Comparison of ENCODE assay signal across 2 cellular contexts in the genomic region with DNA sequence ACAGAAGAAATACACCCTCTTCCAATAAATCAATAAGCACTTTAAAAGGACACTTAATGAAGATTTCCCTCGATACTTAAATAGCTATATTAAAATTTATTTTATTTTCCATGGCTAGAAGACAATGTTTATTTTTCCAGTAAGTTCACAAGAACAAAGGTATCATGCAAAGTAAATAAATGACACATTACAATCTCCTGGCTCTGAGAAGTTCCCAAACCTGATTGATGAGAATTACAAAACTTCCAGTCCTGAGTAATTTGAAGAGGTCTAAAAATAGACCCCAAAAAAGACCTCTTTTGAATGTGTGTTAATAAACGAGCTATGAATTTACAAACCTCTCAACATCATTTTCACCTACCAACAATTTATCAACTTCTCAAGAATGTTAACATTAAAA.
TF ChIP-seq lines count a peak whose summit lies in the region.

No MANE protein-coding gene starts in this region.

TF ChIP-seq in GM12878, 131 proteins besides CTCF, POLR2A, EP300 and RAD21:
- TF ChIP-seq CEBPB (IDR thresholded peaks at IDR 0.05; ENCODE audit: borderline replicate concordance in 1 of 2, low read depth in 2 of 2, low read length in 2 of 2) (no peak), ZBTB33 (IDR thresholded peaks at IDR 0.05) (no peak), KLF5 (IDR thresholded peaks at IDR 0.05; ENCODE audit: partially characterized antibody) (no peak), CHD4 (IDR thresholded peaks at IDR 0.05) (no peak), MAX (IDR thresholded peaks at IDR 0.05; ENCODE audit: low read depth, low read length) (no peak), WRNIP1 (IDR thresholded peaks at IDR 0.05; ENCODE audit: borderline replicate concordance, low read depth, low read length) (no peak), ESRRA (IDR thresholded peaks at IDR 0.05; ENCODE audit: low read length) (no peak), RCOR1 (conservative IDR thresholded peaks at IDR 0.05; ENCODE audit: low read depth, low read length) (no peak), MYC (IDR thresholded peaks at IDR 0.05; ENCODE audit: insufficient read depth, insufficient read length, insufficient replicate concordance, low read length, severe bottlenecking) (no peak)
- TF ChIP-seq, protein P1, sequence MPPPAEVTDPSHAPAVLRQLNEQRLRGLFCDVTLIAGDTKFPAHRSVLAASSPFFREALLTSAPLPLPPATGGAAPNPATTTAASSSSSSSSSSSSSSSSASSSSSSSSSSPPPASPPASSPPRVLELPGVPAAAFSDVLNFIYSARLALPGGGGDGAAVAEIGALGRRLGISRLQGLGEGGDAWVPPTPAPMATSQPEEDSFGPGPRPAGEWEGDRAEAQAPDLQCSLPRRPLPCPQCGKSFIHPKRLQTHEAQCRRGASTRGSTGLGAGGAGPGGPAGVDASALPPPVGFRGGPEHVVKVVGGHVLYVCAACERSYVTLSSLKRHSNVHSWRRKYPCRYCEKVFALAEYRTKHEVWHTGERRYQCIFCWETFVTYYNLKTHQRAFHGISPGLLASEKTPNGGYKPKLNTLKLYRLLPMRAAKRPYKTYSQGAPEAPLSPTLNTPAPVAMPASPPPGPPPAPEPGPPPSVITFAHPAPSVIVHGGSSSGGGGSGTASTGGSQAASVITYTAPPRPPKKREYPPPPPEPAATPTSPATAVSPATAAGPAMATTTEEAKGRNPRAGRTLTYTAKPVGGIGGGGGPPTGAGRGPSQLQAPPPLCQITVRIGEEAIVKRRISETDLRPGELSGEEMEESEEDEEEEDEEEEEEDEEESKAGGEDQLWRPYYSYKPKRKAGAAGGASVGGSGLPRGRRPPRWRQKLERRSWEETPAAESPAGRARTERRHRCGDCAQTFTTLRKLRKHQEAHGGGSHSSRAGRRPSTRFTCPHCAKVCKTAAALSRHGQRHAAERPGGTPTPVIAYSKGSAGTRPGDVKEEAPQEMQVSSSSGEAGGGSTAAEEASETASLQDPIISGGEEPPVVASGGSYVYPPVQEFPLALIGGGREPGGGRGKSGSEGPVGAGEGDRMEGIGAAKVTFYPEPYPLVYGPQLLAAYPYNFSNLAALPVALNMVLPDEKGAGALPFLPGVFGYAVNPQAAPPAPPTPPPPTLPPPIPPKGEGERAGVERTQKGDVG (CRISPR knock-in tag; IDR thresholded peaks at IDR 0.05): no peak

TF ChIP-seq in GM12891, 5 proteins besides CTCF, POLR2A, EP300 and RAD21:
- TF ChIP-seq PAX5 (IDR thresholded peaks at IDR 0.05; ENCODE audit: insufficient read depth, low read length, severe bottlenecking) (no peak), TAF1 (IDR thresholded peaks at IDR 0.05; ENCODE audit: low read depth, low read length) (no peak), SPI1 (IDR thresholded peaks at IDR 0.05; ENCODE audit: low read depth, low read length) (no peak), POU2F2 (IDR thresholded peaks at IDR 0.05; ENCODE audit: low read depth, low read length) (no peak), POLR2AphosphoS5 (IDR thresholded peaks at IDR 0.05; ENCODE audit: low read depth, low read length) (no peak)
